Comparison of ENCODE assay signal across 8 cellular contexts in genomic region chr2:113235347-113236226, GRCh38.
DNase-seq lines count a peak whose midpoint lies in the region; ATAC-seq lines count a peak whose summit lies in the region.
"Not testable (repeated sequence)": the region's sequence is repeated elsewhere in the genome, so short reads cannot be mapped to it uniquely, and the experiment has no call there.

No MANE protein-coding gene starts in this region.

- not testable (repeated sequence) for H4K20me1 ChIP-seq in BLaER1

- peak overlapping the region; percentile 87 for H3K27ac ChIP-seq in BLaER1

- H3K36me3 ChIP-seq in BLaER1: peaks cover 39% of the 10 kb centered on the region
- H3K36me3 ChIP-seq in mucosa of stomach (ENCODE audit: control insufficient read depth, insufficient read depth, low read length): not testable (repeated sequence)

- H3K4me2 ChIP-seq in BLaER1: peak overlapping the region; percentile 74

- in situ Hi-C loops in KBM-7 (cut with MboI; ENCODE audit: low pct_unique_long_range_greater_than_20kb, low sequenced_read_pairs): not testable (repeated sequence)

- peaks cover 15% of the 10 kb centered on the region; the same call in 1 of the 2 replicates for H3K9me3 ChIP-seq in BLaER1
- not testable (repeated sequence) for H3K9me3 ChIP-seq in mucosa of stomach (ENCODE audit: control insufficient read depth, low read length)

- peak; percentile 77 for ATAC-seq in GM21423 (IDR thresholded peaks at IDR 0.05; ENCODE audit: unreplicated experiment)

- peak overlapping the region; percentile 72 for H3K4me3 ChIP-seq in BLaER1
- peak overlapping the region; percentile 39 for H3K4me3 ChIP-seq in mucosa of stomach (ENCODE audit: low read length)

- not testable (repeated sequence) for H3K27me3 ChIP-seq in BLaER1; mucosa of stomach (ENCODE audit: control insufficient read depth, insufficient read depth, low read length)

- peak; percentile 95 for DNase-seq in KBM-7
- DNase-seq in SW 1271 (lab: John Stamatoyannopoulos, UW): peak; percentile 85 to 98
- DNase-seq in activated T-helper 1 cell treated with Interleukin-2 at 50 U/mL for 16 hours (ENCODE audit: low read depth): peak; percentile 40
- peak; percentile 68 for DNase-seq in epidermal melanocyte (ENCODE audit: insufficient read length, low spot score)
- DNase-seq in stimulated activated CD8-positive, alpha-beta memory T cell treated with anti-CD3 and anti-CD28 coated beads, Interleukin-12 subunit alpha, Interleukin-12 subunit beta, amount 100 ng/mL, for 24 hours (ENCODE audit: extremely low read depth): peak; percentile 23

- H3K9ac ChIP-seq in BLaER1 (peak overlapping the region; percentile 83), mucosa of stomach (ENCODE audit: low read length) (peak overlapping the region; percentile 74)

- H3K4me1 ChIP-seq in BLaER1 (peaks cover 25% of the 10 kb centered on the region), mucosa of stomach (ENCODE audit: control insufficient read depth, insufficient read depth, low read length) (peaks cover 21% of the 10 kb centered on the region)

Comparison
In these comparisons a context has a peak if more than half of its experiments do, and no peak if none do; other contexts are left out.
1. Peak in every context shown above with its lines: DNase-seq, ATAC-seq, H3K4me3 ChIP-seq and H3K27ac ChIP-seq.
2. DNase-seq: peak in every context shown above with its lines; median percentile 95 in KBM-7; 92 in SW 1271; 68 in epidermal melanocyte; 40 in activated T-helper 1 cell treated with Interleukin-2 at 50 U/mL for 16 hours; 23 in stimulated activated CD8-positive, alpha-beta memory T cell treated with anti-CD3 and anti-CD28 coated beads, Interleukin-12 subunit alpha, Interleukin-12 subunit beta, amount 100 ng/mL, for 24 hours.